In the genomic region with DNA sequence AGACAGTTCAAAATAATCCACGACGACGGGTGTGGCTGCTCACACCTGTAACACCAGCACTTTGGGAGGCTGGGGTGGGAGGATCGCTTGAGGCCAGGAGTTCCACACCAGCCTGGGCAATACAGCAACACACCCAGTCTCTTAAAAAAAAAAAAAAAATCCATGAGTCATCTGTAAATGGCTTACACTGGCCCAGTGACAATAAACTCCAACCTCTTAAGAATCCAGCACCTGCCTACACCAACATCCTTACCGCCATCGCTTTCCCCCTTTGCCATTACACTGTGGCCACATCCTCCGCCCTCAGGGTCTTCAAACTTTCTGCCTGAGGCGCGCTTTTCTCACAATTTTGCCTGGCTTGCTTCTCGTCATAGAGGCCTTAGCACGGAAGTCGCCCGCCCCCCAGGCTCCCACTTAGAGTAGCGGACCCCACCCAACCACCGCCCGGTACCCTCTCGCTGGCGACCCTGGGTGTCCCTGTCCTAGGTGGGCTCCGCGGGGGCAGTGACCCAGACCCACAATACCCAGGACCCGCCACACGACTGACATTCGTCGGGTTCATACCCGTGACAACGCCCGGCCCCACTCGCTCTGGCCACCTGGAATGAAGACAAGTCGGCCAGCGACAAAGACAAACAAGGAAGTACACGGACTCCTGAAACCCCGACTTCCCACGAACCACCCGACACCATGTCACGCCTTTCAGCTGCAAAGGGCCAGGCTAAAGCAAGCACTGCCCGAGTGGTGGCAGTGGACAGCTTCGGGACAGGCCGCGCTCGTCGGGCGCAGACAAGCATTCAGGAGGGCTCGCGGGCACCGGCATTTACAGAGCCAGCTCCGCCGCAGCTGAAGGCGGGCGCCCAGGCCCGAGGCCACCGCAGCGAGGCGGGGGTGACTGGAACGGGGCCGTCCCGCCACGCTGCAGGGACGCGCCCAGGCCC, we compare ENCODE assay signal across 8 cellular contexts. TPM values are rescaled to one million over a fixed set of nuclear protein-coding genes. Genes with fewer than 3 reads are reported as not detected.
DNase-seq lines count a peak whose midpoint lies in the region; ATAC-seq and TF ChIP-seq lines count a peak whose summit lies in the region.

No MANE protein-coding gene starts in this region.

- no peaks in the 10 kb centered on the region for H3K4me1 ChIP-seq in A673 (ENCODE audit: insufficient read depth, low read length, poor library complexity, severe bottlenecking)

- no peaks in the 10 kb centered on the region for H3K9me3 Mint-ChIP-seq in activated naive CD4-positive, alpha-beta T cell treated with anti-CD3 and anti-CD28 coated beads, Interleukin-2, amount 50 U/mL, for 72 hours

- no peaks in the 10 kb centered on the region for H3K27me3 ChIP-seq in A673 (replicated peaks; ENCODE audit: insufficient read depth, low read depth, low read length, poor library complexity)

- POLR2A ChIA-PET in A673 (lab: Charles Lee; ENCODE audit: low non-redundant PET), result no interaction called here

- peak overlapping the region; percentile 99 for H3K27ac ChIP-seq in A673 (ENCODE audit: low read depth, low read length, poor library complexity, severe bottlenecking)

- CTCF ChIA-PET in A673 (lab: Charles Lee), result no interaction called here

- no peaks in the 10 kb centered on the region for H3K9me3 ChIP-seq in A673 (ENCODE audit: low read depth, low read length, poor library complexity, severe bottlenecking)

- H3K36me3 Mint-ChIP-seq in activated naive CD4-positive, alpha-beta T cell treated with anti-CD3 and anti-CD28 coated beads, Interleukin-2, amount 50 U/mL, for 72 hours, result peaks cover 22 to 30% of the 10 kb centered on the region in 2 donors

- peak overlapping the region; percentile 94 to 100 for H3K27ac Mint-ChIP-seq in activated naive CD4-positive, alpha-beta T cell treated with anti-CD3 and anti-CD28 coated beads, Interleukin-2, amount 50 U/mL, for 72 hours

- TF ChIP-seq CTCF in A673 (conservative IDR thresholded peaks at IDR 0.05; ENCODE audit: low read depth, low read length) (no peak), GM10266 (IDR thresholded peaks at IDR 0.05; ENCODE audit: control insufficient read depth, insufficient read depth, low read depth, missing control alignments) (peak; percentile 7), NB4 (IDR thresholded peaks at IDR 0.05; ENCODE audit: low read depth, low read length) (no peak)

- no peak for DNase-seq in A673 (ENCODE audit: low spot score)
- DNase-seq in GM10266 (ENCODE audit: extremely low spot score), result peak; percentile 64
- DNase-seq in NB4 (ENCODE audit: low read depth), result peak; percentile 57
- peak in 1 of 2 donors; percentile 21 for DNase-seq in activated naive CD4-positive, alpha-beta T cell treated with anti-CD3 and anti-CD28 coated beads, Interleukin-2, amount 50 U/mL, for 72 hours (ENCODE audit: low spot score in 2 of 2)
- peak; percentile 50 for DNase-seq in left cardiac atrium
- peak; percentile 35 for DNase-seq in pulmonary artery endothelial cell (ENCODE audit: low read depth, low spot score)
- DNase-seq in NCI-H1694 treated with DMSO at 0.1 percent for 48 hours (lab: John Stamatoyannopoulos, UW), result no peak

- H3K4me3 ChIP-seq in A673 (ENCODE audit: low read depth, low read length, poor library complexity, severe bottlenecking) (peak overlapping the region; percentile 90), NB4 (ENCODE audit: low read depth, low read length) (peak overlapping the region; percentile 93)

- intact Hi-C loops in A673 (cut with micrococcal nuclease; ENCODE audit: unreplicated experiment) (no loop called here), left cardiac atrium (cut with DNase I) (no loop called here)

- peaks cover 16% of the 10 kb centered on the region for H3K36me3 ChIP-seq in A673 (ENCODE audit: insufficient read depth, low read length, poor library complexity, severe bottlenecking)

- TSS peak; percentile 58 for BruUV-seq in A673 (replicated peaks; lab: Mats Ljungman, UMichigan)

- no peak for TF ChIP-seq POLR2A in NB4 (IDR thresholded peaks at IDR 0.05; ENCODE audit: extremely low read depth, insufficient read length)

- ATAC-seq in HG02610 (IDR thresholded peaks at IDR 0.05; ENCODE audit: unreplicated experiment) (peak; percentile 17), left cardiac atrium (peak; percentile 35 to 53)
- peak; percentile 38 to 67 for ATAC-seq in activated naive CD4-positive, alpha-beta T cell treated with anti-CD3 and anti-CD28 coated beads, Interleukin-2, amount 50 U/mL, for 72 hours

RNA-seq across cellular contexts. Expression of a gene that starts 0.6 kb away (rescaled TPM):
- 54.5 and 58.4 TPM in 2 replicates for total RNA-seq in A673 (2021)
- 10 to 100 TPM; 44.0 to 52.7 TPM for total RNA-seq in activated naive CD4-positive, alpha-beta T cell treated with anti-CD3 and anti-CD28 coated beads, Interleukin-2, amount 50 U/mL, for 72 hours
- total RNA-seq in left cardiac atrium, result 10 to 100 TPM; 37.9 to 50.3 TPM
- total RNA-seq in pulmonary artery endothelial cell, result 102 and 140 TPM in 2 replicates

RNA-seq across cellular contexts. Expression of a gene that starts 59.4 kb away (rescaled TPM):
- total RNA-seq in A673 (2021), result 39.2 and 44.9 TPM in 2 replicates
- total RNA-seq in activated naive CD4-positive, alpha-beta T cell treated with anti-CD3 and anti-CD28 coated beads, Interleukin-2, amount 50 U/mL, for 72 hours, result 10 to 100 TPM; 60.4 to 73.2 TPM
- 10 to 100 TPM; 17.1 to 21.7 TPM for total RNA-seq in left cardiac atrium
- 45.0 and 50.2 TPM in 2 replicates for total RNA-seq in pulmonary artery endothelial cell

Comparison
In these comparisons a context has a peak if more than half of its experiments do, and no peak if none do; other contexts are left out.
1. DNase-seq: peak in GM10266 (single experiment), NB4 (single experiment), left cardiac atrium (single experiment) and pulmonary artery endothelial cell (single experiment); none in A673 (single experiment) and NCI-H1694 treated with DMSO at 0.1 percent for 48 hours (single experiment).
2. Peak in every context shown above with its lines, with median percentiles within 50 percentile points of each other: ATAC-seq.